Comparison of ENCODE assay signal across 24 cellular contexts in the genomic region with DNA sequence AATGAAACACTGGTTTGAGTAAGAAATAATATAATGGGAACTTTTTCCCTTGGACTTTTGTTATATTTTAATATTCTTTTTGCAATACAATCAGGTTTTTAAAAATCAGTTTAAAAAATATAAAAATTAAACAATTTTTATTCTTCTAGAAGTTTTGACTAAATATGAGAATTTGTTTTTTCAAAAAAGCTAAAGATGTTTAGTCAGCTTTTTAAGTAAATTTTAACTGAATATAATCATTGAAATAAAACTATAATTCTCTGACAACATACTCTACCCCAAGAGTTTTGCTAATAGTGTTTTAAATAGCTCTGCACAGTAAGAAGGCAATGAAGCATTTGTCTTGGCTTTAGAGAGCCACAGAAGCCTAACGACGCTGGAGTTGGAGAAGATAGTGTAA.
DNase-seq lines count a peak whose midpoint lies in the region; ATAC-seq, FAIRE-seq and TF ChIP-seq lines count a peak whose summit lies in the region.
"Had no signal": no experiment of that assay in that cellular context is flagged by ENCODE, and none has a peak within 500 bp of the region (broad histone marks: within the 10 kb centered on the region; RNA-seq: fewer than 3 reads in every experiment).

No MANE protein-coding gene starts in this region.

- no peaks in the 10 kb centered on the region for H3K4me1 ChIP-seq in kidney (ENCODE audit: control insufficient read depth in 1 of 2, insufficient read depth in 1 of 2, low read depth in 1 of 2, low read length in 2 of 2)
- H3K4me1 ChIP-seq in neuron (ENCODE audit: insufficient read depth, low read length), result peaks cover 6% of the 10 kb centered on the region
- no peaks in the 10 kb centered on the region for H3K4me1 ChIP-seq in upper lobe of left lung
- H3K4me1 ChIP-seq: A549; BLaER1 treated with 17β-estradiol and CSF1 and Interleukin-3, amounts not matched to agents 10 nM and 100 nM had no signal

- DNase-seq in RCC 7860 (ENCODE audit: low spot score) (no peak), kidney (no peak), RWPE1 (ENCODE audit: low spot score) (no peak), upper lobe of left lung (no peak)
- no peak for DNase-seq in activated CD8-positive, alpha-beta memory T cell treated with anti-CD3 and anti-CD28 coated beads, Interleukin-2, amount 50 U/mL, for 48 hours
- DNase-seq: ACHN; AML-193; BE2C; CD4-positive, alpha-beta T cell; CD8-positive, alpha-beta memory T cell; DMS 273 treated with DMSO at 0.1 percent for 48 hours; DMS79; EL; GF-D8; GOT3; HCEC 1CT had no signal

- H3K4me3 ChIP-seq in kidney (ENCODE audit: low read length in 2 of 2) (no peak overlapping the region), neuron (ENCODE audit: low read length) (no peak overlapping the region), upper lobe of left lung (no peak overlapping the region)
- H3K4me3 ChIP-seq: A549; BLaER1 treated with 17β-estradiol and CSF1 and Interleukin-3, amounts not matched to agents 10 nM and 100 nM had no signal

- no peak overlapping the region for H3K9ac ChIP-seq in kidney (ENCODE audit: low read length in 2 of 2)
- H3K9ac ChIP-seq: BLaER1 treated with 17β-estradiol and CSF1 and Interleukin-3, amounts not matched to agents 10 nM and 100 nM had no signal

- peak overlapping the region; percentile 61 for H2AFZ ChIP-seq in neuron (ENCODE audit: low read depth, low read length)

- TF ChIP-seq POLR2A in upper lobe of left lung (IDR thresholded peaks at IDR 0.05), result no peak

- ATAC-seq in upper lobe of left lung (ENCODE audit: low FRiP score in 2 of 2) (no peak), HG03457 (IDR thresholded peaks at IDR 0.05; ENCODE audit: unreplicated experiment) (no peak)
- ATAC-seq: A549 had no signal

- H3K36me3 ChIP-seq in kidney (ENCODE audit: control insufficient read depth in 1 of 2, insufficient read depth in 2 of 2, low read length in 2 of 2) (no peaks in the 10 kb centered on the region), neuron (ENCODE audit: insufficient read depth, low read length) (no peaks in the 10 kb centered on the region), upper lobe of left lung (no peaks in the 10 kb centered on the region)
- H3K36me3 ChIP-seq: BE2C; BLaER1 treated with 17β-estradiol and CSF1 and Interleukin-3, amounts not matched to agents 10 nM and 100 nM had no signal

- peak; percentile 72 for FAIRE-seq in RCC 7860 (lab: Jason Lieb, UNC)
- FAIRE-seq in kidney (lab: Jason Lieb, UNC), result peak; percentile 66
- FAIRE-seq: A549, D721Med, GM12891, GM18507, H54 had no signal

- CTCF ChIA-PET in RWPE1 (lab: Yijun Ruan, JAX), result interaction anchor here (0.6 kb wide), 1 partner anchor 752 kb away, joined by 4 read pairs; no protein-coding TSS in a partner anchor

- 86 to 90% methylated on average over 2 of the region's 2 CpGs for WGBS in upper lobe of left lung, 2 donors

- H3K27ac ChIP-seq in kidney (ENCODE audit: low read depth in 2 of 2, low read length in 2 of 2), result no peak overlapping the region
- H3K27ac ChIP-seq in RWPE1, result no peak overlapping the region
- H3K27ac ChIP-seq in upper lobe of left lung, result no peak overlapping the region
- H3K27ac ChIP-seq: A549; BLaER1 treated with 17β-estradiol and CSF1 and Interleukin-3, amounts not matched to agents 10 nM and 100 nM had no signal

- no peaks in the 10 kb centered on the region for H3K27me3 ChIP-seq in neuron (ENCODE audit: insufficient read depth, low read length)
- no peaks in the 10 kb centered on the region for H3K27me3 ChIP-seq in upper lobe of left lung
- H3K27me3 ChIP-seq: BE2C; BLaER1 treated with 17β-estradiol and CSF1 and Interleukin-3, amounts not matched to agents 10 nM and 100 nM had no signal

- POLR2A ChIA-PET in RWPE1 (lab: Yijun Ruan, JAX; ENCODE audit: low non-redundant PET), result no interaction called here

- H3K9me3 ChIP-seq in kidney (ENCODE audit: control insufficient read depth in 1 of 2, low read length in 2 of 2) (no peaks in the 10 kb centered on the region), neuron (ENCODE audit: low read length) (no peaks in the 10 kb centered on the region), upper lobe of left lung (no peaks in the 10 kb centered on the region)
- H3K9me3 ChIP-seq: A549; BE2C; BLaER1 treated with 17β-estradiol and CSF1 and Interleukin-3, amounts not matched to agents 10 nM and 100 nM had no signal

- intact Hi-C loops in kidney (cut with DNase I), result no loop called here

- TF ChIP-seq CTCF in kidney (IDR thresholded peaks at IDR 0.05; ENCODE audit: borderline replicate concordance, extremely low read depth, insufficient read depth) (no peak), RWPE1 (conservative IDR thresholded peaks at IDR 0.05; ENCODE audit: low read depth) (no peak), upper lobe of left lung (IDR thresholded peaks at IDR 0.05) (no peak)

- no peak for TF ChIP-seq EP300 in upper lobe of left lung (IDR thresholded peaks at IDR 0.05)
